Comparison of ENCODE assay signal across 19 cellular contexts in genomic region chr1:234554157-234554477, GRCh38. TPM values are rescaled to one million over a fixed set of nuclear protein-coding genes. Genes with fewer than 3 reads are reported as not detected.
DNase-seq lines count a peak whose midpoint lies in the region; ATAC-seq and TF ChIP-seq lines count a peak whose summit lies in the region.
"Had no signal": no experiment of that assay in that cellular context is flagged by ENCODE, and none has a peak within 500 bp of the region (broad histone marks: within the 10 kb centered on the region; RNA-seq: fewer than 3 reads in every experiment).

No MANE protein-coding gene starts in this region.

- no peak for TF ChIP-seq POLR2A in stomach (IDR thresholded peaks at IDR 0.05)

- H3K9me3 ChIP-seq in stomach = no peaks in the 10 kb centered on the region
- H3K9me3 ChIP-seq: neutrophil, tibial artery had no signal

- H3K4me3 Mint-ChIP-seq in HFFc6 (peak overlapping the region; percentile 9; the same call in 1 of the 2 replicates), osteocyte (ENCODE audit: unreplicated experiment) (no peak overlapping the region)
- H3K4me3 Mint-ChIP-seq: activated T-helper 17 cell treated with anti-CD3 and anti-CD28 coated beads, Interleukin-2, amount 50 U/mL, for 72 hours; central memory CD8-positive, alpha-beta T cell; stimulated activated effector memory CD8-positive, alpha-beta T cell treated with anti-CD3 and anti-CD28 coated beads, Interleukin-12 subunit alpha, Interleukin-12 subunit beta, amount 100 ng/mL, for 72 hours had no signal

- DNase-seq in HFFc6 = no peak
- no peak for DNase-seq in caudate nucleus (lab: John Stamatoyannopoulos, UW)
- DNase-seq in stomach = no peak
- no peak for DNase-seq in NCI-H128 (lab: John Stamatoyannopoulos, UW; ENCODE audit: unreplicated experiment)
- DNase-seq in osteocyte (ENCODE audit: extremely low spot score, unreplicated experiment) = no peak
- DNase-seq: activated CD4-positive, alpha-beta T cell treated with anti-CD3 and anti-CD28 coated beads for 48 hours; hippocampal formation; kidney; NCI-H526; T-helper 1 cell; tibial artery had no signal

- ATAC-seq in HG02588 (IDR thresholded peaks at IDR 0.05; ENCODE audit: unreplicated experiment) (no peak), GM19452 (IDR thresholded peaks at IDR 0.05; ENCODE audit: unreplicated experiment) (no peak)
- ATAC-seq: activated T-helper 17 cell treated with anti-CD3 and anti-CD28 coated beads, Interleukin-2, amount 50 U/mL, for 72 hours; stimulated activated effector memory CD8-positive, alpha-beta T cell treated with anti-CD3 and anti-CD28 coated beads, Interleukin-12 subunit alpha, Interleukin-12 subunit beta, amount 100 ng/mL, for 72 hours had no signal

- TF ChIP-seq CTCF in HFFc6 (IDR thresholded peaks at IDR 0.05) (no peak), stomach (IDR thresholded peaks at IDR 0.05) (no peak), osteocyte (IDR thresholded peaks at IDR 0.05) (no peak)

- H3K4me3 ChIP-seq in stomach = no peak overlapping the region
- H3K4me3 ChIP-seq: tibial artery had no signal

- H3K27me3 Mint-ChIP-seq in HFFc6 (ENCODE audit: insufficient read depth) (peaks cover 7% of the 10 kb centered on the region; the same call in 1 of the 2 replicates), osteocyte (ENCODE audit: unreplicated experiment) (no peaks in the 10 kb centered on the region)
- H3K27me3 Mint-ChIP-seq: central memory CD8-positive, alpha-beta T cell had no signal

- 78 to 92% (median 86%) methylated on average over 7 of the region's 7 CpGs for WGBS in stomach, 5 donors

- no peaks in the 10 kb centered on the region for H3K36me3 ChIP-seq in stomach
- H3K36me3 ChIP-seq: neutrophil, tibial artery had no signal

- H3K4me1 ChIP-seq in stomach = peaks cover 0 to 18% (median 6%) of the 10 kb centered on the region in 4 donors

- H3K36me3 Mint-ChIP-seq in HFFc6 (ENCODE audit: low read depth) = no peaks in the 10 kb centered on the region
- no peaks in the 10 kb centered on the region for H3K36me3 Mint-ChIP-seq in osteocyte (ENCODE audit: unreplicated experiment)
- H3K36me3 Mint-ChIP-seq: stimulated activated effector memory CD8-positive, alpha-beta T cell treated with anti-CD3 and anti-CD28 coated beads, Interleukin-12 subunit alpha, Interleukin-12 subunit beta, amount 100 ng/mL, for 72 hours had no signal

- H3K9me3 Mint-ChIP-seq in HFFc6 = no peaks in the 10 kb centered on the region
- no peaks in the 10 kb centered on the region for H3K9me3 Mint-ChIP-seq in osteocyte (ENCODE audit: unreplicated experiment)
- H3K9me3 Mint-ChIP-seq: activated T-helper 17 cell treated with anti-CD3 and anti-CD28 coated beads, Interleukin-2, amount 50 U/mL, for 72 hours; central memory CD8-positive, alpha-beta T cell; stimulated activated effector memory CD8-positive, alpha-beta T cell treated with anti-CD3 and anti-CD28 coated beads, Interleukin-12 subunit alpha, Interleukin-12 subunit beta, amount 100 ng/mL, for 72 hours had no signal

- no peak for TF ChIP-seq EP300 in stomach (IDR thresholded peaks at IDR 0.05)

- peak overlapping the region; percentile 63 for H3K27ac ChIP-seq in caudate nucleus (ENCODE audit: low read depth, low read length)
- peak overlapping the region; percentile 47 for H3K27ac ChIP-seq in layer of hippocampus (ENCODE audit: low read depth, low read length)
- peak overlapping the region in 4 of 5 donors; percentile 24 to 80 (median 62) for H3K27ac ChIP-seq in stomach
- H3K27ac ChIP-seq: KMS-11, neutrophil had no signal

- H3K4me1 Mint-ChIP-seq in HFFc6 (ENCODE audit: low read depth) (peaks cover 22% of the 10 kb centered on the region), osteocyte (ENCODE audit: unreplicated experiment) (no peaks in the 10 kb centered on the region)
- H3K4me1 Mint-ChIP-seq: activated T-helper 17 cell treated with anti-CD3 and anti-CD28 coated beads, Interleukin-2, amount 50 U/mL, for 72 hours; central memory CD8-positive, alpha-beta T cell; stimulated activated effector memory CD8-positive, alpha-beta T cell treated with anti-CD3 and anti-CD28 coated beads, Interleukin-12 subunit alpha, Interleukin-12 subunit beta, amount 100 ng/mL, for 72 hours had no signal

- H3K27me3 ChIP-seq in layer of hippocampus (ENCODE audit: control insufficient read depth, insufficient read depth, low read length) (no peaks in the 10 kb centered on the region), stomach (no peaks in the 10 kb centered on the region)
- H3K27me3 ChIP-seq: neutrophil, tibial artery had no signal

- intact Hi-C loops in stomach (cut with DNase I; ENCODE audit: low total_unique reads) = no loop called here

- H3K27ac Mint-ChIP-seq in HFFc6 (peak overlapping the region; percentile 78), osteocyte (ENCODE audit: unreplicated experiment) (no peak overlapping the region)
- H3K27ac Mint-ChIP-seq: activated T-helper 17 cell treated with anti-CD3 and anti-CD28 coated beads, Interleukin-2, amount 50 U/mL, for 72 hours; stimulated activated effector memory CD8-positive, alpha-beta T cell treated with anti-CD3 and anti-CD28 coated beads, Interleukin-12 subunit alpha, Interleukin-12 subunit beta, amount 100 ng/mL, for 72 hours had no signal

RNA-seq across cellular contexts. Expression of gene IRF2BP2, which starts 55.9 kb away (rescaled TPM):
- 10 to 100 TPM; 58.6 to 87.1 (median 73.2) TPM for total RNA-seq in HFFc6 (2021; fragmentation: NEBNext Ultra II Directional; extraction: Animal tissue kit (Norgen Biotek cat#: 25700))
- total RNA-seq in stomach = 100 to 1,000 TPM in 2 of 5 donors, 10 to 100 TPM in 3; 58.3 to 218 (median 81.1) TPM
- 10 to 100 TPM; 39.6 to 57.0 (median 51.5) TPM for polyA plus RNA-seq in stomach
- total RNA-seq in osteocyte = 154 and 170 TPM in 2 replicates
